In genomic region chr1:236862615-236863211, GRCh38 we compare ENCODE assay signal across 15 cellular contexts.
DNase-seq lines count a peak whose midpoint lies in the region; ATAC-seq and TF ChIP-seq lines count a peak whose summit lies in the region.
"Had no signal": no experiment of that assay in that cellular context is flagged by ENCODE, and none has a peak within 500 bp of the region (broad histone marks: within the 10 kb centered on the region; RNA-seq: fewer than 3 reads in every experiment).

No MANE protein-coding gene starts in this region.

- no peak overlapping the region for H3K4me3 ChIP-seq in upper lobe of right lung
- H3K4me3 ChIP-seq: A549, skin epidermis, tibial nerve had no signal

- H3K27me3 Mint-ChIP-seq in activated naive CD4-positive, alpha-beta T cell treated with anti-CD3 and anti-CD28 coated beads, Interleukin-2, amount 10 ng/mL, durations not matched to agents 7 days and 5 days: no peaks in the 10 kb centered on the region

- no peaks in the 10 kb centered on the region for H3K9me3 Mint-ChIP-seq in activated naive CD4-positive, alpha-beta T cell treated with anti-CD3 and anti-CD28 coated beads, Interleukin-2, amount 10 ng/mL, durations not matched to agents 7 days and 5 days
- H3K9me3 Mint-ChIP-seq: T-helper 2 cell treated with Interferon-gamma antibody and Interleukin-4, amounts not matched to agents 5 μg/mL and 100 μg/mL, for 36 hours had no signal

- no peaks in the 10 kb centered on the region for H3K4me1 ChIP-seq in upper lobe of right lung

- H3K36me3 ChIP-seq in upper lobe of right lung: peaks cover 68% of the 10 kb centered on the region

- intact Hi-C loops in upper lobe of right lung (cut with DNase I): no loop called here

- H3K9me3 ChIP-seq in upper lobe of right lung: no peaks in the 10 kb centered on the region
- H3K9me3 ChIP-seq: A549, tibial nerve had no signal

- no peak overlapping the region for H3K27ac ChIP-seq in upper lobe of right lung
- H3K27ac ChIP-seq: A549 had no signal

- no peak overlapping the region for H3K4me3 Mint-ChIP-seq in activated naive CD4-positive, alpha-beta T cell treated with anti-CD3 and anti-CD28 coated beads, Interleukin-2, amount 10 ng/mL, durations not matched to agents 7 days and 5 days
- H3K4me3 Mint-ChIP-seq: T-helper 2 cell treated with Interferon-gamma antibody and Interleukin-4, amounts not matched to agents 5 μg/mL and 100 μg/mL, for 36 hours had no signal

- H3K4me1 Mint-ChIP-seq in activated naive CD4-positive, alpha-beta T cell treated with anti-CD3 and anti-CD28 coated beads, Interleukin-2, amount 10 ng/mL, durations not matched to agents 7 days and 5 days: peaks cover 19% of the 10 kb centered on the region

- CTCF ChIA-PET in activated naive CD4-positive, alpha-beta T cell treated with anti-CD3 and anti-CD28 coated beads, Interleukin-2, amount 10 ng/mL, durations not matched to agents 7 days and 5 days (lab: Charles Lee): no interaction called here

- no peak for TF ChIP-seq CTCF in upper lobe of right lung (IDR thresholded peaks at IDR 0.05)

- peak overlapping the region; percentile 21 for H3K27ac Mint-ChIP-seq in activated naive CD4-positive, alpha-beta T cell treated with anti-CD3 and anti-CD28 coated beads, Interleukin-2, amount 10 ng/mL, durations not matched to agents 7 days and 5 days
- H3K27ac Mint-ChIP-seq: T-helper 2 cell treated with Interferon-gamma antibody and Interleukin-4, amounts not matched to agents 5 μg/mL and 100 μg/mL, for 36 hours had no signal

- ATAC-seq in upper lobe of right lung (peak; percentile 67), GM18867 (IDR thresholded peaks at IDR 0.05; ENCODE audit: unreplicated experiment) (no peak), HG02678 (IDR thresholded peaks at IDR 0.05; ENCODE audit: unreplicated experiment) (no peak), GM21381 (IDR thresholded peaks at IDR 0.05; ENCODE audit: unreplicated experiment) (no peak)
- ATAC-seq: A549 had no signal

- H3K36me3 Mint-ChIP-seq in activated naive CD4-positive, alpha-beta T cell treated with anti-CD3 and anti-CD28 coated beads, Interleukin-2, amount 10 ng/mL, durations not matched to agents 7 days and 5 days: peaks cover 56% of the 10 kb centered on the region

- no peaks in the 10 kb centered on the region for H3K27me3 ChIP-seq in upper lobe of right lung
- H3K27me3 ChIP-seq: tibial nerve had no signal

- no peak for DNase-seq in activated naive CD4-positive, alpha-beta T cell treated with anti-CD3 and anti-CD28 coated beads, Interleukin-2, amount 10 ng/mL, durations not matched to agents 7 days and 5 days
- DNase-seq in activated naive CD4-positive, alpha-beta T cell treated with anti-CD3 and anti-CD28 coated beads, Interleukin-2, amount 50 U/mL, for 16 hours: no peak
- DNase-seq in globus pallidus (ENCODE audit: low spot score) (peak; percentile 15), mucosa of gallbladder (ENCODE audit: low spot score) (peak; percentile 81), upper lobe of right lung (no peak)
- DNase-seq: effector CD4-positive, alpha-beta T cell; NCI-H446 treated with DMSO at 0.1 percent for 48 hours; RPMI8226 had no signal

Comparison
In these comparisons a context has a peak if more than half of its experiments do, and no peak if none do; other contexts are left out.
1. DNase-seq: peak in globus pallidus (single experiment) and mucosa of gallbladder (single experiment); none in activated naive CD4-positive, alpha-beta T cell treated with anti-CD3 and anti-CD28 coated beads, Interleukin-2, amount 10 ng/mL, durations not matched to agents 7 days and 5 days (single experiment), activated naive CD4-positive, alpha-beta T cell treated with anti-CD3 and anti-CD28 coated beads, Interleukin-2, amount 50 U/mL, for 16 hours (single experiment) and upper lobe of right lung (single experiment).